26 cellular contexts compared by ENCODE assay signal in genomic region chr10:87873656-87874055, GRCh38. TPM values are rescaled to one million over a fixed set of nuclear protein-coding genes. Genes with fewer than 3 reads are reported as not detected.
DNase-seq lines count a peak whose midpoint lies in the region; ATAC-seq and TF ChIP-seq lines count a peak whose summit lies in the region.
"Had no signal": no experiment of that assay in that cellular context is flagged by ENCODE, and none has a peak within 500 bp of the region (broad histone marks: within the 10 kb centered on the region; RNA-seq: fewer than 3 reads in every experiment).

No MANE protein-coding gene starts in this region.

- H3K27me3 ChIP-seq in SU-DHL-6 (ENCODE audit: low read length) (no peaks in the 10 kb centered on the region), right lobe of liver (no peaks in the 10 kb centered on the region), thoracic aorta (replicated peaks; ENCODE audit: insufficient read depth) (no peaks in the 10 kb centered on the region), upper lobe of right lung (no peaks in the 10 kb centered on the region)
- H3K27me3 ChIP-seq: cardiac muscle cell had no signal

- H3F3A ChIP-seq in SU-DHL-6 (ENCODE audit: insufficient read depth): peaks cover 37% of the 10 kb centered on the region

- H3K4me3 Mint-ChIP-seq in activated naive CD8-positive, alpha-beta T cell: peak overlapping the region; percentile 32
- H3K4me3 Mint-ChIP-seq in activated naive CD8-positive, alpha-beta T cell treated with anti-CD3 and anti-CD28 coated beads for 36 hours: no peak overlapping the region
- H3K4me3 Mint-ChIP-seq in activated T-helper 2 cell treated with anti-CD3 and anti-CD28 coated beads, Interferon-gamma antibody, Interleukin-2, Interleukin-4, amounts not matched to agents 10 μg/mL and 5 μg/mL and 100 μg/mL, durations not matched to agents 14 hours and 24 hours and 36 hours (ENCODE audit: low read depth): no peak overlapping the region
- H3K4me3 Mint-ChIP-seq: nephron; stimulated activated naive CD8-positive, alpha-beta T cell treated with anti-CD3 and anti-CD28 coated beads, Interleukin-15, amount 100 ng/mL, for 72 hours; type B pancreatic cell; WTC11 had no signal

- H3K4me1 Mint-ChIP-seq in activated naive CD8-positive, alpha-beta T cell (ENCODE audit: low read depth): peaks cover 77% of the 10 kb centered on the region
- H3K4me1 Mint-ChIP-seq in activated naive CD8-positive, alpha-beta T cell treated with anti-CD3 and anti-CD28 coated beads for 36 hours: peaks cover 53% of the 10 kb centered on the region
- H3K4me1 Mint-ChIP-seq in activated T-helper 2 cell treated with anti-CD3 and anti-CD28 coated beads, Interferon-gamma antibody, Interleukin-2, Interleukin-4, amounts not matched to agents 10 μg/mL and 5 μg/mL and 100 μg/mL, durations not matched to agents 14 hours and 24 hours and 36 hours (ENCODE audit: low read depth): peaks cover 31% of the 10 kb centered on the region

- no peak for DNase-seq in activated naive CD8-positive, alpha-beta T cell treated with anti-CD3 and anti-CD28 coated beads for 36 hours
- no peak for DNase-seq in right lobe of liver
- no peak for DNase-seq in thoracic aorta (ENCODE audit: low spot score)
- no peak for DNase-seq in DMS79 (lab: John Stamatoyannopoulos, UW)
- no peak for DNase-seq in upper lobe of right lung
- DNase-seq in activated T-helper 2 cell treated with anti-CD3 and anti-CD28 coated beads, Interferon-gamma antibody, Interleukin-2, Interleukin-4, amounts not matched to agents 10 μg/mL and 5 μg/mL and 100 μg/mL, durations not matched to agents 14 hours and 24 hours and 36 hours (ENCODE audit: low spot score): no peak
- DNase-seq: activated CD4-positive, alpha-beta T cell treated with anti-CD3 and anti-CD28 coated beads, Interleukin-2, amount 50 U/mL, for 48 hours; activated gamma-delta T cell treated with Interleukin-2 at 50 U/mL for 16 hours; kidney; mesendoderm; NCI-H187 treated with DMSO at 0.1 percent for 48 hours; NCI-H226; NCI-H82; PC-9; stimulated activated CD4-positive, alpha-beta T cell treated with anti-CD3 and anti-CD28 coated beads, Interleukin-4, amount 100 ng/mL, for 24 hours; stimulated activated naive CD8-positive, alpha-beta T cell treated with anti-CD3 and anti-CD28 coated beads, Interleukin-15, amount 100 ng/mL, for 72 hours had no signal

- H3K79me2 ChIP-seq in SU-DHL-6 (ENCODE audit: insufficient read depth, low read length): peaks cover 100% of the 10 kb centered on the region

- no peak for TF ChIP-seq CTCF in SU-DHL-6 (IDR thresholded peaks at IDR 0.05; ENCODE audit: insufficient read depth, low read length, poor library complexity, severe bottlenecking)
- no peak for TF ChIP-seq CTCF in right lobe of liver (IDR thresholded peaks at IDR 0.05)
- TF ChIP-seq CTCF in thoracic aorta (IDR thresholded peaks at IDR 0.05): no peak
- TF ChIP-seq CTCF in upper lobe of right lung (IDR thresholded peaks at IDR 0.05): no peak

- H3K27ac ChIP-seq in SU-DHL-6 (ENCODE audit: low read depth, low read length) (peak overlapping the region; percentile 17; the same call in 1 of the 2 replicates), right lobe of liver (peak overlapping the region in 1 of 3 donors; percentile 5), thoracic aorta (no peak overlapping the region), upper lobe of right lung (no peak overlapping the region)
- H3K27ac ChIP-seq: A549, C4-2B, cardiac muscle cell, PC-9 had no signal

- WGBS in right lobe of liver (ENCODE audit: insufficient coverage, low coverage, low lambda C conversion rate, missing lambda C conversion rate): 40% methylated on average over 2 of the region's 2 CpGs

- no peaks in the 10 kb centered on the region for H3K9me3 Mint-ChIP-seq in activated naive CD8-positive, alpha-beta T cell (ENCODE audit: low read depth)
- no peaks in the 10 kb centered on the region for H3K9me3 Mint-ChIP-seq in activated naive CD8-positive, alpha-beta T cell treated with anti-CD3 and anti-CD28 coated beads for 36 hours
- H3K9me3 Mint-ChIP-seq in activated T-helper 2 cell treated with anti-CD3 and anti-CD28 coated beads, Interferon-gamma antibody, Interleukin-2, Interleukin-4, amounts not matched to agents 10 μg/mL and 5 μg/mL and 100 μg/mL, durations not matched to agents 14 hours and 24 hours and 36 hours: no peaks in the 10 kb centered on the region
- H3K9me3 Mint-ChIP-seq: IgD-negative memory B cell; nephron; stimulated activated naive CD8-positive, alpha-beta T cell treated with anti-CD3 and anti-CD28 coated beads, Interleukin-15, amount 100 ng/mL, for 72 hours; type B pancreatic cell; WTC11 had no signal

- peaks cover 0 to 70% (median 19%) of the 10 kb centered on the region in 4 donors for H3K4me1 ChIP-seq in right lobe of liver
- peaks cover 59 to 85% of the 10 kb centered on the region in 2 donors for H3K4me1 ChIP-seq in thoracic aorta (ENCODE audit: control insufficient read depth in 1 of 2, low read depth in 2 of 2)
- peaks cover 63% of the 10 kb centered on the region for H3K4me1 ChIP-seq in upper lobe of right lung

- H3K9me3 ChIP-seq in SU-DHL-6 (ENCODE audit: insufficient read depth, low read length): no peaks in the 10 kb centered on the region
- H3K9me3 ChIP-seq in right lobe of liver: no peaks in the 10 kb centered on the region
- no peaks in the 10 kb centered on the region for H3K9me3 ChIP-seq in thoracic aorta
- H3K9me3 ChIP-seq in upper lobe of right lung: no peaks in the 10 kb centered on the region
- H3K9me3 ChIP-seq: A549 had no signal

- TF ChIP-seq POLR2A in right lobe of liver (IDR thresholded peaks at IDR 0.05): no peak

- H3K4me2 ChIP-seq in SU-DHL-6 (ENCODE audit: low read depth, low read length, poor library complexity, severe bottlenecking): peak overlapping the region; percentile 95
- H3K4me2 ChIP-seq: PC-9 had no signal

- H2AFZ ChIP-seq in SU-DHL-6 (ENCODE audit: low read depth, low read length, severe bottlenecking): no peak overlapping the region
- H2AFZ ChIP-seq: PC-9 had no signal

- H3K36me3 Mint-ChIP-seq in activated naive CD8-positive, alpha-beta T cell: peaks cover 2% of the 10 kb centered on the region
- peaks cover 14% of the 10 kb centered on the region for H3K36me3 Mint-ChIP-seq in activated naive CD8-positive, alpha-beta T cell treated with anti-CD3 and anti-CD28 coated beads for 36 hours
- H3K36me3 Mint-ChIP-seq in activated T-helper 2 cell treated with anti-CD3 and anti-CD28 coated beads, Interferon-gamma antibody, Interleukin-2, Interleukin-4, amounts not matched to agents 10 μg/mL and 5 μg/mL and 100 μg/mL, durations not matched to agents 14 hours and 24 hours and 36 hours (ENCODE audit: low read depth): peaks cover 39% of the 10 kb centered on the region

- H3K36me3 ChIP-seq in SU-DHL-6 (ENCODE audit: low read length) (peaks cover 71% of the 10 kb centered on the region), right lobe of liver (no peaks in the 10 kb centered on the region), thoracic aorta (no peaks in the 10 kb centered on the region), upper lobe of right lung (no peaks in the 10 kb centered on the region)

- no peak overlapping the region for H3K27ac Mint-ChIP-seq in activated naive CD8-positive, alpha-beta T cell
- H3K27ac Mint-ChIP-seq in activated naive CD8-positive, alpha-beta T cell treated with anti-CD3 and anti-CD28 coated beads for 36 hours: no peak overlapping the region
- H3K27ac Mint-ChIP-seq in activated T-helper 2 cell treated with anti-CD3 and anti-CD28 coated beads, Interferon-gamma antibody, Interleukin-2, Interleukin-4, amounts not matched to agents 10 μg/mL and 5 μg/mL and 100 μg/mL, durations not matched to agents 14 hours and 24 hours and 36 hours: no peak overlapping the region
- H3K27ac Mint-ChIP-seq: IgD-negative memory B cell; nephron; stimulated activated naive CD8-positive, alpha-beta T cell treated with anti-CD3 and anti-CD28 coated beads, Interleukin-15, amount 100 ng/mL, for 72 hours; type B pancreatic cell had no signal

- H3K27me3 Mint-ChIP-seq in activated naive CD8-positive, alpha-beta T cell: no peaks in the 10 kb centered on the region
- H3K27me3 Mint-ChIP-seq in activated naive CD8-positive, alpha-beta T cell treated with anti-CD3 and anti-CD28 coated beads for 36 hours: no peaks in the 10 kb centered on the region
- no peaks in the 10 kb centered on the region for H3K27me3 Mint-ChIP-seq in activated T-helper 2 cell treated with anti-CD3 and anti-CD28 coated beads, Interferon-gamma antibody, Interleukin-2, Interleukin-4, amounts not matched to agents 10 μg/mL and 5 μg/mL and 100 μg/mL, durations not matched to agents 14 hours and 24 hours and 36 hours (ENCODE audit: low read depth)
- H3K27me3 Mint-ChIP-seq: IgD-negative memory B cell; progenitor cell of endocrine pancreas; stimulated activated naive CD8-positive, alpha-beta T cell treated with anti-CD3 and anti-CD28 coated beads, Interleukin-15, amount 100 ng/mL, for 72 hours; type B pancreatic cell had no signal

- peak overlapping the region; percentile 10 for H3K4me3 ChIP-seq in SU-DHL-6 (ENCODE audit: insufficient read depth, low read length, poor library complexity, severe bottlenecking)
- no peak overlapping the region for H3K4me3 ChIP-seq in right lobe of liver
- H3K4me3 ChIP-seq in thoracic aorta: peak overlapping the region; percentile 30
- no peak overlapping the region for H3K4me3 ChIP-seq in upper lobe of right lung
- H3K4me3 ChIP-seq: A549, cardiac muscle cell, PC-9 had no signal

- H4K20me1 ChIP-seq in SU-DHL-6 (ENCODE audit: low read depth, low read length): peaks cover 77% of the 10 kb centered on the region

- intact Hi-C loops in right lobe of liver (cut with DNase I) (no loop called here), upper lobe of right lung (cut with DNase I) (no loop called here)
- intact Hi-C loops in activated T-helper 2 cell treated with anti-CD3 and anti-CD28 coated beads, Interferon-gamma antibody, Interleukin-2, Interleukin-4, amounts not matched to agents 10 μg/mL and 5 μg/mL and 100 μg/mL, durations not matched to agents 14 hours and 24 hours and 36 hours (cut with micrococcal nuclease): no loop called here

- H3K9ac ChIP-seq in SU-DHL-6 (ENCODE audit: low read length): peak overlapping the region; percentile 7

- H3K9me2 ChIP-seq in SU-DHL-6 (replicated peaks; ENCODE audit: insufficient read depth, low read length): no peaks in the 10 kb centered on the region

- peak; percentile 33 to 55 (median 46) for ATAC-seq in right lobe of liver
- ATAC-seq in thoracic aorta (ENCODE audit: insufficient number of reproducible peaks, low FRiP score, low read depth): no peak
- no peak for ATAC-seq in upper lobe of right lung
- ATAC-seq: stimulated activated naive CD8-positive, alpha-beta T cell treated with anti-CD3 and anti-CD28 coated beads, Interleukin-15, amount 100 ng/mL, for 72 hours had no signal

RNA-seq across cellular contexts. Expression of gene PTEN, which starts 10.2 kb away (rescaled TPM):
- total RNA-seq in activated naive CD8-positive, alpha-beta T cell treated with anti-CD3 and anti-CD28 coated beads for 36 hours: 10 to 100 TPM; 44.5 to 50.8 TPM
- total RNA-seq in right lobe of liver (10 to 100 TPM; 37.5 to 73.7 (median 50.4) TPM), thoracic aorta (100 to 1,000 TPM; 146 to 168 TPM), upper lobe of right lung (101 TPM)
- 48.5 and 53.5 TPM in 2 replicates for total RNA-seq in activated T-helper 2 cell treated with anti-CD3 and anti-CD28 coated beads, Interferon-gamma antibody, Interleukin-2, Interleukin-4, amounts not matched to agents 10 μg/mL and 5 μg/mL and 100 μg/mL, durations not matched to agents 14 hours and 24 hours and 36 hours

RNA-seq across cellular contexts. Expression of gene KLLN, which starts 10.3 kb away (rescaled TPM):
- under 1 TPM; 0.58 to 0.64 TPM for total RNA-seq in activated naive CD8-positive, alpha-beta T cell treated with anti-CD3 and anti-CD28 coated beads for 36 hours
- total RNA-seq in right lobe of liver (under 1 TPM in 5 of 6 experiments, not detected in 1; 0.24 to 0.53 (median 0.34) TPM), thoracic aorta (under 1 TPM; 0.14 TPM), upper lobe of right lung (0.41 TPM)
- 0.55 and 0.64 TPM in 2 replicates for total RNA-seq in activated T-helper 2 cell treated with anti-CD3 and anti-CD28 coated beads, Interferon-gamma antibody, Interleukin-2, Interleukin-4, amounts not matched to agents 10 μg/mL and 5 μg/mL and 100 μg/mL, durations not matched to agents 14 hours and 24 hours and 36 hours

RNA-seq across cellular contexts. Expression of gene ATAD1, which starts 55.6 kb away (rescaled TPM):
- 10 to 100 TPM; 49.2 to 49.6 TPM for total RNA-seq in activated naive CD8-positive, alpha-beta T cell treated with anti-CD3 and anti-CD28 coated beads for 36 hours
- total RNA-seq in right lobe of liver (10 to 100 TPM; 17.4 to 24.2 (median 22.3) TPM), thoracic aorta (10 to 100 TPM; 25.3 to 29.1 TPM), upper lobe of right lung (45.9 TPM)
- total RNA-seq in activated T-helper 2 cell treated with anti-CD3 and anti-CD28 coated beads, Interferon-gamma antibody, Interleukin-2, Interleukin-4, amounts not matched to agents 10 μg/mL and 5 μg/mL and 100 μg/mL, durations not matched to agents 14 hours and 24 hours and 36 hours: 43.4 and 50.2 TPM in 2 replicates

Comparison
In these comparisons a context has a peak if more than half of its experiments do, and no peak if none do; other contexts are left out.
1. H3K4me3 ChIP-seq: peak in SU-DHL-6 (single experiment) and thoracic aorta (single experiment); none in right lobe of liver (0 of 3) and upper lobe of right lung (single experiment).
2. ATAC-seq: peak in right lobe of liver (4 of 4); none in thoracic aorta (single experiment) and upper lobe of right lung (single experiment).